14 cellular contexts compared by ENCODE assay signal in genomic region chr11:73189315-73189714, GRCh38. TPM values are rescaled to one million over a fixed set of nuclear protein-coding genes. Genes with fewer than 3 reads are reported as not detected.
A peak's percentile ranks its signal among the peaks of the same experiment; 100 is the strongest.
DNase-seq lines count a peak whose midpoint lies in the region; ATAC-seq and TF ChIP-seq lines count a peak whose summit lies in the region.
"Had no signal": no experiment of that assay in that cellular context is flagged by ENCODE, and none has a peak within 500 bp of the region (broad histone marks: within the 10 kb centered on the region; RNA-seq: fewer than 3 reads in every experiment).

No MANE protein-coding gene starts in this region.

- H3K36me3 Mint-ChIP-seq in T-helper 17 cell (ENCODE audit: low read depth) (peaks cover 6% of the 10 kb centered on the region), mesothelial cell of epicardium (no peaks in the 10 kb centered on the region)

- H3K27me3 Mint-ChIP-seq in T-helper 17 cell = peaks cover 31% of the 10 kb centered on the region
- H3K27me3 Mint-ChIP-seq in mesothelial cell of epicardium (ENCODE audit: low read depth) = no peaks in the 10 kb centered on the region

- ATAC-seq in HG02759 (IDR thresholded peaks at IDR 0.05; ENCODE audit: unreplicated experiment) (peak; percentile 38), T-helper 17 cell (peak; percentile 68)

- peak overlapping the region; percentile 6 for H3K27ac Mint-ChIP-seq in T-helper 17 cell
- no peak overlapping the region for H3K27ac Mint-ChIP-seq in mesothelial cell of epicardium
- H3K27ac Mint-ChIP-seq: activated T-helper 2 cell treated with anti-CD3 and anti-CD28 coated beads, Interferon-gamma antibody, Interleukin-2, Interleukin-4, amounts not matched to agents 10 μg/mL and 5 μg/mL and 100 μg/mL, durations not matched to agents 14 hours and 24 hours and 36 hours had no signal

- in situ Hi-C loops in GM13976 (cut with MboI; ENCODE audit: low sequenced_read_pairs, unreplicated experiment) = no loop called here

- DNase-seq in GM13976 (ENCODE audit: low spot score) (peak; percentile 67), T-helper 17 cell (no peak), pons (ENCODE audit: low spot score) (peak; percentile 71), mesothelial cell of epicardium (ENCODE audit: low spot score in 2 of 2, unreplicated experiment in 2 of 2) (no peak), DMS79 treated with DMSO at 0.1 percent for 48 hours (lab: John Stamatoyannopoulos, UW) (no peak), NCI-H345 (lab: John Stamatoyannopoulos, UW) (no peak), NCI-H2107 treated with DMSO at 0.1 percent for 48 hours (lab: John Stamatoyannopoulos, UW; ENCODE audit: unreplicated experiment) (no peak)
- DNase-seq: cerebellar nuclear complex; MM.1S; NK-92 treated with Interleukin-12 subunit alpha and Interleukin-12 subunit beta, amount 100 ng/mL, for 24 hours; small intestine; WERI-Rb-1 had no signal

- TF ChIP-seq CTCF in GM13976 (IDR thresholded peaks at IDR 0.05; ENCODE audit: borderline replicate concordance, control extremely low read depth, extremely low read depth, insufficient read depth, missing control alignments) (no peak), mesothelial cell of epicardium (IDR thresholded peaks at IDR 0.05; ENCODE audit: unreplicated experiment) (no peak)

- H3K4me1 Mint-ChIP-seq in T-helper 17 cell (peaks cover 7% of the 10 kb centered on the region), mesothelial cell of epicardium (peaks cover 20% of the 10 kb centered on the region)

- H3K9me3 ChIP-seq in T-helper 17 cell (ENCODE audit: control insufficient read depth, low read length, poor library complexity, severe bottlenecking) = no peaks in the 10 kb centered on the region

- H3K4me3 Mint-ChIP-seq in T-helper 17 cell = no peak overlapping the region
- no peak overlapping the region for H3K4me3 Mint-ChIP-seq in mesothelial cell of epicardium

- no peaks in the 10 kb centered on the region for H3K9me3 Mint-ChIP-seq in mesothelial cell of epicardium
- H3K9me3 Mint-ChIP-seq: activated T-helper 2 cell treated with anti-CD3 and anti-CD28 coated beads, Interferon-gamma antibody, Interleukin-2, Interleukin-4, amounts not matched to agents 10 μg/mL and 5 μg/mL and 100 μg/mL, durations not matched to agents 14 hours and 24 hours and 36 hours had no signal

RNA-seq across cellular contexts. Expression of gene P2RY2, which starts 28.8 kb away (rescaled TPM):
- total RNA-seq in T-helper 17 cell (under 1 TPM; 0.29 to 0.55 TPM), mesothelial cell of epicardium (4.0 to 4.5 TPM (median 4.5 TPM) in 3 replicates)
- total RNA-seq: activated T-helper 2 cell treated with anti-CD3 and anti-CD28 coated beads, Interferon-gamma antibody, Interleukin-2, Interleukin-4, amounts not matched to agents 10 μg/mL and 5 μg/mL and 100 μg/mL, durations not matched to agents 14 hours and 24 hours and 36 hours had no signal

RNA-seq across cellular contexts. Expression of gene FCHSD2, which starts 47.2 kb away (rescaled TPM):
- total RNA-seq in T-helper 17 cell (10 to 100 TPM; 41.1 to 45.0 TPM), mesothelial cell of epicardium (29.4 to 33.8 TPM (median 33.2 TPM) in 3 replicates)

Comparison
In these comparisons a context has a peak if more than half of its experiments do, and no peak if none do; other contexts are left out.
1. DNase-seq: peak in GM13976 (single experiment) and pons (single experiment); none in T-helper 17 cell (0 of 3), mesothelial cell of epicardium (0 of 2), DMS79 treated with DMSO at 0.1 percent for 48 hours (single experiment), NCI-H345 (single experiment) and NCI-H2107 treated with DMSO at 0.1 percent for 48 hours (single experiment).